8 cellular contexts compared by ENCODE assay signal in genomic region chr19:49085868-49086232, GRCh38. TPM values are rescaled to one million over a fixed set of nuclear protein-coding genes. Genes with fewer than 3 reads are reported as not detected.
DNase-seq lines count a peak whose midpoint lies in the region; ATAC-seq, FAIRE-seq and TF ChIP-seq lines count a peak whose summit lies in the region.

No MANE protein-coding gene starts in this region.

- H3K9ac ChIP-seq in astrocyte (ENCODE audit: low read length) = peak overlapping the region; percentile 94

- no peak for ATAC-seq in activated T-cell treated with anti-CD3 and anti-CD28 coated beads, Interleukin-2, amount 50 U/mL, for 4 hours
- ATAC-seq in right lobe of liver = no peak

- H3K27me3 Mint-ChIP-seq in activated T-cell treated with anti-CD3 and anti-CD28 coated beads, Interleukin-2, amount 50 U/mL, for 4 hours (ENCODE audit: low read depth) = peaks cover 2% of the 10 kb centered on the region
- H3K27me3 Mint-ChIP-seq in astrocyte (ENCODE audit: low read depth, unreplicated experiment) = no peaks in the 10 kb centered on the region

- intact Hi-C loops in right lobe of liver (cut with DNase I) (no loop called here), thyroid gland (cut with DNase I) (no loop called here)

- peak overlapping the region; percentile 83 for H2AFZ ChIP-seq in astrocyte (ENCODE audit: low read depth, low read length)

- no peak for FAIRE-seq in astrocyte (lab: Jason Lieb, UNC)

- TF ChIP-seq CTCF in astrocyte (IDR thresholded peaks at IDR 0.05; ENCODE audit: insufficient read depth, low read depth, low read length) (no peak), right lobe of liver (IDR thresholded peaks at IDR 0.05) (no peak), thyroid gland (IDR thresholded peaks at IDR 0.05) (no peak)

- H3K4me2 ChIP-seq in astrocyte (ENCODE audit: low read length) = peak overlapping the region; percentile 95

- H3K4me1 Mint-ChIP-seq in activated T-cell treated with anti-CD3 and anti-CD28 coated beads, Interleukin-2, amount 50 U/mL, for 4 hours (ENCODE audit: low read depth) = peaks cover 32% of the 10 kb centered on the region
- H3K4me1 Mint-ChIP-seq in astrocyte (ENCODE audit: low read depth, unreplicated experiment) = peaks cover 4% of the 10 kb centered on the region

- H3K27ac ChIP-seq in astrocyte (ENCODE audit: low read depth, low read length) (peak overlapping the region; percentile 91), right lobe of liver (peak overlapping the region; percentile 72 to 79 (median 73)), thyroid gland (peak overlapping the region in 2 of 3 donors; percentile 70 to 89)

- peak overlapping the region; percentile 95 for H3K27ac Mint-ChIP-seq in astrocyte (ENCODE audit: unreplicated experiment)

- WGBS in right lobe of liver (ENCODE audit: insufficient coverage, low coverage, low lambda C conversion rate, missing lambda C conversion rate) = under 1% methylated on average over 14 of the region's 14 CpGs
- WGBS in thyroid gland, 2 donors = 0 to 2% methylated on average over 14 of the region's 14 CpGs

- peaks cover 24% of the 10 kb centered on the region for H3K36me3 Mint-ChIP-seq in activated T-cell treated with anti-CD3 and anti-CD28 coated beads, Interleukin-2, amount 50 U/mL, for 4 hours (ENCODE audit: insufficient read depth)
- peaks cover 17% of the 10 kb centered on the region for H3K36me3 Mint-ChIP-seq in astrocyte (ENCODE audit: low read depth, unreplicated experiment)

- H3K36me3 ChIP-seq in astrocyte (ENCODE audit: insufficient read depth, low read length) (peaks cover 20% of the 10 kb centered on the region), right lobe of liver (peaks cover 4 to 15% (median 10%) of the 10 kb centered on the region in 4 donors), thyroid gland (peaks cover 11 to 14% of the 10 kb centered on the region in 2 donors)

- DNase-seq in activated T-cell treated with anti-CD3 and anti-CD28 coated beads, Interleukin-2, amount 50 U/mL, for 4 hours = no peak
- no peak for DNase-seq in activated T-cell treated with anti-CD3 and anti-CD28 coated beads for 4 hours
- no peak for DNase-seq in astrocyte (ENCODE audit: low read depth)
- DNase-seq in right lobe of liver = no peak
- DNase-seq in thyroid gland = no peak
- no peak for DNase-seq in NCI-H1417 treated with DMSO at 0.1 percent for 48 hours (lab: John Stamatoyannopoulos, UW)
- no peak for DNase-seq in COLO829 (ENCODE audit: low spot score)
- DNase-seq in NCI-H187 (lab: John Stamatoyannopoulos, UW) = no peak

- H3K4me3 Mint-ChIP-seq in activated T-cell treated with anti-CD3 and anti-CD28 coated beads, Interleukin-2, amount 50 U/mL, for 4 hours = peak overlapping the region; percentile 99
- peak overlapping the region; percentile 99 for H3K4me3 Mint-ChIP-seq in astrocyte (ENCODE audit: unreplicated experiment)

- peaks cover 3% of the 10 kb centered on the region for H3K9me3 ChIP-seq in astrocyte (ENCODE audit: insufficient read depth, low read depth, low read length)
- no peaks in the 10 kb centered on the region for H3K9me3 ChIP-seq in right lobe of liver
- H3K9me3 ChIP-seq in thyroid gland = no peaks in the 10 kb centered on the region

- no peaks in the 10 kb centered on the region for H3K9me3 Mint-ChIP-seq in activated T-cell treated with anti-CD3 and anti-CD28 coated beads, Interleukin-2, amount 50 U/mL, for 4 hours
- H3K9me3 Mint-ChIP-seq in astrocyte (ENCODE audit: unreplicated experiment) = no peaks in the 10 kb centered on the region

- no peak for TF ChIP-seq POLR2A in right lobe of liver (IDR thresholded peaks at IDR 0.05)
- no peak for TF ChIP-seq POLR2A in thyroid gland (IDR thresholded peaks at IDR 0.05)

- peak overlapping the region; percentile 81 for H3K4me3 ChIP-seq in astrocyte (ENCODE audit: insufficient read depth, low read depth, low read length)
- H3K4me3 ChIP-seq in right lobe of liver = peak overlapping the region; percentile 64 to 99 (median 79)
- peak overlapping the region; percentile 60 to 80 (median 77) for H3K4me3 ChIP-seq in thyroid gland (replicated peaks in 1 of 3)

- H3K27me3 ChIP-seq in astrocyte (ENCODE audit: insufficient read depth, low read length) = no peaks in the 10 kb centered on the region
- no peaks in the 10 kb centered on the region for H3K27me3 ChIP-seq in right lobe of liver
- no peaks in the 10 kb centered on the region for H3K27me3 ChIP-seq in thyroid gland

- H3K4me1 ChIP-seq in astrocyte (ENCODE audit: insufficient read depth, low read length) = peaks cover 19% of the 10 kb centered on the region
- H3K4me1 ChIP-seq in right lobe of liver = peaks cover 0 to 12% (median 3%) of the 10 kb centered on the region in 4 donors
- H3K4me1 ChIP-seq in thyroid gland = peaks cover 11 to 25% of the 10 kb centered on the region in 2 donors

- H3K79me2 ChIP-seq in astrocyte (ENCODE audit: insufficient read depth, low read length) = peaks cover 53% of the 10 kb centered on the region

- H4K20me1 ChIP-seq in astrocyte (ENCODE audit: insufficient read depth, low read length) = peaks cover 49% of the 10 kb centered on the region

RNA-seq across cellular contexts. Expression of gene SNRNP70, which starts 0.6 kb away (rescaled TPM):
- 100 to 1,000 TPM; 278 to 294 (median 283) TPM for total RNA-seq in activated T-cell treated with anti-CD3 and anti-CD28 coated beads, Interleukin-2, amount 50 U/mL, for 4 hours
- total RNA-seq in astrocyte (173 and 177 TPM in 2 replicates), right lobe of liver (100 to 1,000 TPM in 5 of 6 experiments, 10 to 100 TPM in 1; 80.8 to 187 (median 123) TPM), thyroid gland (100 to 1,000 TPM; 253 to 388 (median 305) TPM)

RNA-seq across cellular contexts. Expression of gene KCNA7, which starts 13.4 kb away (rescaled TPM):
- total RNA-seq in activated T-cell treated with anti-CD3 and anti-CD28 coated beads, Interleukin-2, amount 50 U/mL, for 4 hours = not detected
- total RNA-seq in astrocyte (0.05 TPM in 1 of 2 replicates, not detected in the other), right lobe of liver (not detected), thyroid gland (not detected)

RNA-seq across cellular contexts. Expression of gene NTF4, which starts 21.2 kb away (rescaled TPM):
- total RNA-seq in activated T-cell treated with anti-CD3 and anti-CD28 coated beads, Interleukin-2, amount 50 U/mL, for 4 hours = not detected
- total RNA-seq in astrocyte = 7.2 and 7.3 TPM in 2 replicates
- total RNA-seq in right lobe of liver = not detected
- under 1 TPM in 1 of 4 donors, not detected in 3; 0.33 TPM for total RNA-seq in thyroid gland

RNA-seq across cellular contexts. Expression of gene CGB7, which starts 28.3 kb away (rescaled TPM):
- not detected for total RNA-seq in activated T-cell treated with anti-CD3 and anti-CD28 coated beads, Interleukin-2, amount 50 U/mL, for 4 hours
- total RNA-seq in astrocyte = 7.1 and 8.8 TPM in 2 replicates
- not detected for total RNA-seq in right lobe of liver
- total RNA-seq in thyroid gland = not detected

RNA-seq across cellular contexts. Expression of gene LIN7B, which starts 28.3 kb away (rescaled TPM):
- 1 to 10 TPM; 4.0 to 6.3 (median 4.2) TPM for total RNA-seq in activated T-cell treated with anti-CD3 and anti-CD28 coated beads, Interleukin-2, amount 50 U/mL, for 4 hours
- total RNA-seq in astrocyte = 8.9 and 9.7 TPM in 2 replicates
- total RNA-seq in right lobe of liver = 1 to 10 TPM; 1.5 to 4.3 (median 2.4) TPM
- total RNA-seq in thyroid gland = 10 to 100 TPM; 10.5 to 17.7 (median 13.8) TPM
